14 cellular contexts compared by ENCODE assay signal in the genomic region with DNA sequence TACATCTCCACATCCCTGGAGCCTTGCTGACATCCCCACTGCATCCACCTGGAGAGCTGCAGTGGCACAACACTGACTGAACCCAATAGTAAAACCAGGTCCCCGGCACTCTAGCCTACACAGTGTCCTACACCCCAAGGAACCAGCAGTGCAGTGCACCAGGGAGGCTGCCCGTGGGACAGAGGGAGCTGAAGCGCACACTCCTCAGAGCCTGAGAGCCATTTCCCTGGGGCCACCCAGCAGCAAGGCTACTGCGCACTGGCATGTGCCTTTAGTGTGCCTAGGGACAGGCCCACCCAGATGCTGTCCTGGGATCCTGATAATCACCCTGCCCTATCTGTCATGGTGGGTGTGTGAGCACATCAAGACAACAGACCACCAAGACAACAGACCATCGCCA.
"Had no signal": no experiment of that assay in that cellular context is flagged by ENCODE, and none has a peak within 500 bp of the region (broad histone marks: within the 10 kb centered on the region; RNA-seq: fewer than 3 reads in every experiment).

No MANE protein-coding gene starts in this region.

- H3K36me3 ChIP-seq: adrenal gland, cardiac muscle cell, neural progenitor cell, ovary had no signal

- H3K27me3 ChIP-seq: adrenal gland, cardiac muscle cell, neural progenitor cell, ovary had no signal

- ATAC-seq: sciatic nerve had no signal

- H2AFZ ChIP-seq: neural progenitor cell had no signal

- H3K4me3 Mint-ChIP-seq: activated CD4-positive, alpha-beta memory T cell treated with anti-CD3 and anti-CD28 coated beads for 36 hours; activated T-helper 1 cell treated with anti-CD3 and anti-CD28 coated beads, Interleukin-12 subunit alpha, Interleukin-12 subunit beta, Interleukin-2, Interleukin-4 antibody, amounts not matched to agents 30 ng/mL and 10 ng/mL and 1 ng/mL, durations not matched to agents 14 hours and 24 hours and 36 hours; neural progenitor cell; T-helper 1 cell treated with Interleukin-12 subunit alpha and Interleukin-12 subunit beta and Interleukin-4 antibody, amounts not matched to agents 30 μg/mL and 1 μg/mL, for 36 hours had no signal

- FAIRE-seq: endometrium had no signal

- H3K9me3 ChIP-seq: adrenal gland, ovary, thoracic aorta had no signal

- H3K9me3 Mint-ChIP-seq: activated CD4-positive, alpha-beta memory T cell treated with anti-CD3 and anti-CD28 coated beads for 36 hours; activated T-helper 1 cell treated with anti-CD3 and anti-CD28 coated beads, Interleukin-12 subunit alpha, Interleukin-12 subunit beta, Interleukin-2, Interleukin-4 antibody, amounts not matched to agents 30 ng/mL and 10 ng/mL and 1 ng/mL, durations not matched to agents 14 hours and 24 hours and 36 hours; T-helper 1 cell treated with Interleukin-12 subunit alpha and Interleukin-12 subunit beta and Interleukin-4 antibody, amounts not matched to agents 30 μg/mL and 1 μg/mL, for 36 hours had no signal

- H3K9ac ChIP-seq: neural progenitor cell had no signal

- H3K4me3 ChIP-seq: adrenal gland, cardiac muscle cell, lung, neural progenitor cell, ovary, thoracic aorta had no signal

- DNase-seq: adrenal gland, left cardiac atrium, midbrain, ovary had no signal

- H3K4me2 ChIP-seq: neural progenitor cell had no signal

- H3K4me1 Mint-ChIP-seq: neural progenitor cell had no signal

- H3K27ac ChIP-seq: adrenal gland, cardiac muscle cell, neural progenitor cell, ovary, thoracic aorta, WERI-Rb-1 had no signal

- H3K4me1 ChIP-seq: adrenal gland, neural progenitor cell had no signal

- H3K27ac Mint-ChIP-seq: activated CD4-positive, alpha-beta memory T cell treated with anti-CD3 and anti-CD28 coated beads for 36 hours; activated T-helper 1 cell treated with anti-CD3 and anti-CD28 coated beads, Interleukin-12 subunit alpha, Interleukin-12 subunit beta, Interleukin-2, Interleukin-4 antibody, amounts not matched to agents 30 ng/mL and 10 ng/mL and 1 ng/mL, durations not matched to agents 14 hours and 24 hours and 36 hours; neural progenitor cell; T-helper 1 cell treated with Interleukin-12 subunit alpha and Interleukin-12 subunit beta and Interleukin-4 antibody, amounts not matched to agents 30 μg/mL and 1 μg/mL, for 36 hours had no signal
